Comparison of ENCODE assay signal across 1 cellular context in the genomic region with DNA sequence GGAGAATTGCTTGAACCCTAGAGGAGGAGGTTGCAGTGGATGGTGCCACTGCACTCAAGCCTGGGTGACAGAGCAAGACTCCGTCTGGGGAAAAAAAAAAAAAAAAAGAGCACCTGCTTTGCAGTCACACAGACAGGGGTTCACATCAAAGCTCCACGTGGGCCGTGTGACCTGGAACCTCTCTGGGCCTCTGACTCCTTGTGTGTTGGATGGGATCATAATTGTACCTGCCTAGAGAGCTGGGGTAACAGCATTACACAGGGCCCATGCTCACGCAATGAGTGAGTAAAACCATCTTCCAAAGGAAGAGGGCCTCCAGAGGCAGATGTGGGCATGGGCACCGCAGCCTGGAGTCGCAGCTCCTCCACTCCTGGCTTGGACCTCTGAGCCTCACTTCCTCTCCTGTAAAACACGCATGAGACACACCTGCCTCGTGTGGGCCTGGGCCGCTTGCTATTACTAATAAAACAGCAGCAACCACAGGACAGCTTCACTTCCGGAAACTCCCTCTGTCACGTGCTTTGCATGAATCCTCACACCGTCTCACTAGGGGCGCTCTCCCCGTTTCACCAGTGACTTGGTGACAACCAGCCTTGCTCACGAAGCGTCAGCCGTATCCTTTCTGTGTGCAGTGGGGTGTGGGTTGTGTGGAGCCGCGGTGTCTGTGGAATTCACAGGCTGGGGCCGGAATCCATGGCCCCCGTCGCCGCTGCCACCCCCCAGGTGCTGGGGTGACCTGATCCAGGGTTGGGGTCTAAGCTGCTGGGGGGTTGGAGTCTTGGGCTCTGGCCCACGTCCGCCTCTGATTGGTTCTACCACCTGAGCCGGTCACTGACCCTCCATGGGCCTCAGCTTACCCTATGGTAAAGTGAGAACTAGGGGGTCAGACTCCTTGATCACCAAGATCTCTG.
TF ChIP-seq lines count a peak whose summit lies in the region.

No MANE protein-coding gene starts in this region.

TF ChIP-seq in WTC11, 78 proteins besides CTCF, POLR2A, EP300 and RAD21 (continued from another document):
- TF ChIP-seq, protein P1, sequence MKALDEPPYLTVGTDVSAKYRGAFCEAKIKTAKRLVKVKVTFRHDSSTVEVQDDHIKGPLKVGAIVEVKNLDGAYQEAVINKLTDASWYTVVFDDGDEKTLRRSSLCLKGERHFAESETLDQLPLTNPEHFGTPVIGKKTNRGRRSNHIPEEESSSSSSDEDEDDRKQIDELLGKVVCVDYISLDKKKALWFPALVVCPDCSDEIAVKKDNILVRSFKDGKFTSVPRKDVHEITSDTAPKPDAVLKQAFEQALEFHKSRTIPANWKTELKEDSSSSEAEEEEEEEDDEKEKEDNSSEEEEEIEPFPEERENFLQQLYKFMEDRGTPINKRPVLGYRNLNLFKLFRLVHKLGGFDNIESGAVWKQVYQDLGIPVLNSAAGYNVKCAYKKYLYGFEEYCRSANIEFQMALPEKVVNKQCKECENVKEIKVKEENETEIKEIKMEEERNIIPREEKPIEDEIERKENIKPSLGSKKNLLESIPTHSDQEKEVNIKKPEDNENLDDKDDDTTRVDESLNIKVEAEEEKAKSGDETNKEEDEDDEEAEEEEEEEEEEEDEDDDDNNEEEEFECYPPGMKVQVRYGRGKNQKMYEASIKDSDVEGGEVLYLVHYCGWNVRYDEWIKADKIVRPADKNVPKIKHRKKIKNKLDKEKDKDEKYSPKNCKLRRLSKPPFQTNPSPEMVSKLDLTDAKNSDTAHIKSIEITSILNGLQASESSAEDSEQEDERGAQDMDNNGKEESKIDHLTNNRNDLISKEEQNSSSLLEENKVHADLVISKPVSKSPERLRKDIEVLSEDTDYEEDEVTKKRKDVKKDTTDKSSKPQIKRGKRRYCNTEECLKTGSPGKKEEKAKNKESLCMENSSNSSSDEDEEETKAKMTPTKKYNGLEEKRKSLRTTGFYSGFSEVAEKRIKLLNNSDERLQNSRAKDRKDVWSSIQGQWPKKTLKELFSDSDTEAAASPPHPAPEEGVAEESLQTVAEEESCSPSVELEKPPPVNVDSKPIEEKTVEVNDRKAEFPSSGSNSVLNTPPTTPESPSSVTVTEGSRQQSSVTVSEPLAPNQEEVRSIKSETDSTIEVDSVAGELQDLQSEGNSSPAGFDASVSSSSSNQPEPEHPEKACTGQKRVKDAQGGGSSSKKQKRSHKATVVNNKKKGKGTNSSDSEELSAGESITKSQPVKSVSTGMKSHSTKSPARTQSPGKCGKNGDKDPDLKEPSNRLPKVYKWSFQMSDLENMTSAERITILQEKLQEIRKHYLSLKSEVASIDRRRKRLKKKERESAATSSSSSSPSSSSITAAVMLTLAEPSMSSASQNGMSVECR (CRISPR knock-in tag; IDR thresholded peaks at IDR 0.05; ENCODE audit: borderline replicate concordance) = 0 out of 2 replicates have a peak, but pooled peaks have one; percentile 11
- 0 out of 2 replicates have a peak, but pooled peaks have one; percentile 76 for TF ChIP-seq TEAD1 (CRISPR knock-in tag; IDR thresholded peaks at IDR 0.05)
- 0 out of 2 replicates have a peak, but pooled peaks have one; percentile 21 for TF ChIP-seq ZNF219 (CRISPR knock-in tag; IDR thresholded peaks at IDR 0.05; ENCODE audit: borderline replicate concordance)
- TF ChIP-seq, protein P2, sequence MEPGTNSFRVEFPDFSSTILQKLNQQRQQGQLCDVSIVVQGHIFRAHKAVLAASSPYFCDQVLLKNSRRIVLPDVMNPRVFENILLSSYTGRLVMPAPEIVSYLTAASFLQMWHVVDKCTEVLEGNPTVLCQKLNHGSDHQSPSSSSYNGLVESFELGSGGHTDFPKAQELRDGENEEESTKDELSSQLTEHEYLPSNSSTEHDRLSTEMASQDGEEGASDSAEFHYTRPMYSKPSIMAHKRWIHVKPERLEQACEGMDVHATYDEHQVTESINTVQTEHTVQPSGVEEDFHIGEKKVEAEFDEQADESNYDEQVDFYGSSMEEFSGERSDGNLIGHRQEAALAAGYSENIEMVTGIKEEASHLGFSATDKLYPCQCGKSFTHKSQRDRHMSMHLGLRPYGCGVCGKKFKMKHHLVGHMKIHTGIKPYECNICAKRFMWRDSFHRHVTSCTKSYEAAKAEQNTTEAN (CRISPR knock-in tag; IDR thresholded peaks at IDR 0.05) = 0 out of 2 replicates have a peak, but pooled peaks have one; percentile 47
